ENCODE assay signal across 10 cellular contexts in genomic region chr15:70035719-70036077, GRCh38.
A peak's percentile ranks its signal among the peaks of the same experiment; 100 is the strongest.
DNase-seq lines count a peak whose midpoint lies in the region; ATAC-seq and TF ChIP-seq lines count a peak whose summit lies in the region.
"Had no signal": no experiment of that assay in that cellular context is flagged by ENCODE, and none has a peak within 500 bp of the region (broad histone marks: within the 10 kb centered on the region; RNA-seq: fewer than 3 reads in every experiment).

No MANE protein-coding gene starts in this region.

- no peak overlapping the region for H2AFZ ChIP-seq in mammary epithelial cell (ENCODE audit: low read depth, low read length)
- H2AFZ ChIP-seq: hepatocyte had no signal

- H3K9me3 Mint-ChIP-seq in activated naive CD4-positive, alpha-beta T cell treated with anti-CD3 and anti-CD28 coated beads, Interleukin-2, amount 50 U/mL, for 72 hours: no peaks in the 10 kb centered on the region
- H3K9me3 Mint-ChIP-seq in mesothelial cell of epicardium: no peaks in the 10 kb centered on the region

- H3K27me3 ChIP-seq in mammary epithelial cell (ENCODE audit: insufficient read depth, low read length): peaks cover 14% of the 10 kb centered on the region
- H3K27me3 ChIP-seq: hepatocyte had no signal

- dilution Hi-C loops in mammary epithelial cell (cut with HindIII; ENCODE audit: low sequenced_read_pairs): no loop called here

- TF ChIP-seq CTCF in GM12865 (IDR thresholded peaks at IDR 0.05; ENCODE audit: insufficient read depth, low read depth, low read length, missing control alignments) (no peak), mammary epithelial cell (conservative IDR thresholded peaks at IDR 0.05 in 1 of 2, IDR thresholded peaks at IDR 0.05 in 1 of 2; ENCODE audit: extremely low read depth in 1 of 2, insufficient read depth in 1 of 2, low read depth in 1 of 2, low read length in 2 of 2) (no peak), mesothelial cell of epicardium (IDR thresholded peaks at IDR 0.05; ENCODE audit: unreplicated experiment) (no peak)

- H3K4me3 ChIP-seq in GM12865 (ENCODE audit: low read depth, low read length): no peak overlapping the region
- no peak overlapping the region for H3K4me3 ChIP-seq in mammary epithelial cell (replicated peaks in 1 of 3; ENCODE audit: insufficient read depth in 1 of 3, low read depth in 2 of 3, low read length in 3 of 3)
- H3K4me3 ChIP-seq: hepatocyte had no signal

- H3K4me3 Mint-ChIP-seq in T-helper 17 cell: no peak overlapping the region
- no peak overlapping the region for H3K4me3 Mint-ChIP-seq in mesothelial cell of epicardium

- no peaks in the 10 kb centered on the region for H4K20me1 ChIP-seq in mammary epithelial cell (ENCODE audit: insufficient read depth, low read length)

- H3K4me1 Mint-ChIP-seq in T-helper 17 cell (peaks cover 7% of the 10 kb centered on the region), mesothelial cell of epicardium (peaks cover 21% of the 10 kb centered on the region)

- in situ Hi-C loops in mammary epithelial cell (cut with MboI; ENCODE audit: low sequenced_read_pairs in 2 of 2): no loop called here

- H3K4me1 ChIP-seq in mammary epithelial cell (ENCODE audit: insufficient read depth, low read length): peaks cover 7% of the 10 kb centered on the region

- BruUV-seq in mammary epithelial cell (replicated peaks; lab: Mats Ljungman, UMichigan): no TSS peak

- no peaks in the 10 kb centered on the region for H3K79me2 ChIP-seq in mammary epithelial cell (ENCODE audit: insufficient read depth, low read length)
- H3K79me2 ChIP-seq: hepatocyte had no signal

- intact Hi-C loops in mammary epithelial cell (cut with micrococcal nuclease): no loop called here

- H3K27me3 Mint-ChIP-seq in T-helper 17 cell (no peaks in the 10 kb centered on the region), mesothelial cell of epicardium (ENCODE audit: low read depth) (peaks cover 60% of the 10 kb centered on the region)

- H3K27ac Mint-ChIP-seq in T-helper 17 cell: peak overlapping the region; percentile 19
- no peak overlapping the region for H3K27ac Mint-ChIP-seq in activated naive CD4-positive, alpha-beta T cell treated with anti-CD3 and anti-CD28 coated beads, Interleukin-2, amount 50 U/mL, for 72 hours
- no peak overlapping the region for H3K27ac Mint-ChIP-seq in mesothelial cell of epicardium

- H3K9ac ChIP-seq in mammary epithelial cell (ENCODE audit: insufficient read depth, low read length): no peak overlapping the region

- no peaks in the 10 kb centered on the region for H3K9me3 ChIP-seq in T-helper 17 cell (ENCODE audit: control insufficient read depth, low read length, poor library complexity, severe bottlenecking)
- H3K9me3 ChIP-seq in mammary epithelial cell (replicated peaks; ENCODE audit: insufficient read depth, low read length): no peaks in the 10 kb centered on the region

- H3K36me3 ChIP-seq in mammary epithelial cell (ENCODE audit: insufficient read depth, low read length): no peaks in the 10 kb centered on the region

- CTCF ChIA-PET in mammary epithelial cell (lab: Charles Lee; ENCODE audit: low non-redundant PET): no interaction called here

- ATAC-seq in GM19467 (IDR thresholded peaks at IDR 0.05; ENCODE audit: unreplicated experiment) (peak; percentile 43), HG03103 (IDR thresholded peaks at IDR 0.05; ENCODE audit: low read depth, unreplicated experiment) (peak; percentile 55), T-helper 17 cell (peak; percentile 54), HG03521 (IDR thresholded peaks at IDR 0.05; ENCODE audit: unreplicated experiment) (no peak)
- no peak for ATAC-seq in activated naive CD4-positive, alpha-beta T cell treated with anti-CD3 and anti-CD28 coated beads, Interleukin-2, amount 50 U/mL, for 72 hours

- DNase-seq in GM12865 (ENCODE audit: low read depth) (peak; percentile 90), T-helper 17 cell (no peak), mammary epithelial cell (no peak), mesothelial cell of epicardium (ENCODE audit: low spot score in 2 of 2, unreplicated experiment in 2 of 2) (no peak)
- DNase-seq in activated naive CD4-positive, alpha-beta T cell treated with anti-CD3 and anti-CD28 coated beads, Interleukin-2, amount 50 U/mL, for 72 hours (ENCODE audit: low spot score in 2 of 2): no peak
- DNase-seq: central memory CD4-positive, alpha-beta T cell had no signal

- 92% methylated on average over 5 of the region's 6 CpGs for WGBS in mammary epithelial cell (ENCODE audit: low coverage, missing lambda C conversion rate)

- H3K36me3 Mint-ChIP-seq in T-helper 17 cell (ENCODE audit: low read depth) (peaks cover 3% of the 10 kb centered on the region), mesothelial cell of epicardium (no peaks in the 10 kb centered on the region)
- H3K36me3 Mint-ChIP-seq in activated naive CD4-positive, alpha-beta T cell treated with anti-CD3 and anti-CD28 coated beads, Interleukin-2, amount 50 U/mL, for 72 hours: no peaks in the 10 kb centered on the region

- no peak overlapping the region for H3K27ac ChIP-seq in mammary epithelial cell (ENCODE audit: insufficient read depth, low read depth, low read length)
- H3K27ac ChIP-seq: hepatocyte had no signal

- no peak overlapping the region for H3K4me2 ChIP-seq in mammary epithelial cell (ENCODE audit: insufficient read depth, low read depth, low read length)
- H3K4me2 ChIP-seq: hepatocyte had no signal

Comparison
In these comparisons a context has a peak if more than half of its experiments do, and no peak if none do; other contexts are left out.
1. ATAC-seq: peak in GM19467 (single experiment), HG03103 (single experiment) and T-helper 17 cell (single experiment); none in HG03521 (single experiment) and activated naive CD4-positive, alpha-beta T cell treated with anti-CD3 and anti-CD28 coated beads, Interleukin-2, amount 50 U/mL, for 72 hours (0 of 2).